In the genomic region with DNA sequence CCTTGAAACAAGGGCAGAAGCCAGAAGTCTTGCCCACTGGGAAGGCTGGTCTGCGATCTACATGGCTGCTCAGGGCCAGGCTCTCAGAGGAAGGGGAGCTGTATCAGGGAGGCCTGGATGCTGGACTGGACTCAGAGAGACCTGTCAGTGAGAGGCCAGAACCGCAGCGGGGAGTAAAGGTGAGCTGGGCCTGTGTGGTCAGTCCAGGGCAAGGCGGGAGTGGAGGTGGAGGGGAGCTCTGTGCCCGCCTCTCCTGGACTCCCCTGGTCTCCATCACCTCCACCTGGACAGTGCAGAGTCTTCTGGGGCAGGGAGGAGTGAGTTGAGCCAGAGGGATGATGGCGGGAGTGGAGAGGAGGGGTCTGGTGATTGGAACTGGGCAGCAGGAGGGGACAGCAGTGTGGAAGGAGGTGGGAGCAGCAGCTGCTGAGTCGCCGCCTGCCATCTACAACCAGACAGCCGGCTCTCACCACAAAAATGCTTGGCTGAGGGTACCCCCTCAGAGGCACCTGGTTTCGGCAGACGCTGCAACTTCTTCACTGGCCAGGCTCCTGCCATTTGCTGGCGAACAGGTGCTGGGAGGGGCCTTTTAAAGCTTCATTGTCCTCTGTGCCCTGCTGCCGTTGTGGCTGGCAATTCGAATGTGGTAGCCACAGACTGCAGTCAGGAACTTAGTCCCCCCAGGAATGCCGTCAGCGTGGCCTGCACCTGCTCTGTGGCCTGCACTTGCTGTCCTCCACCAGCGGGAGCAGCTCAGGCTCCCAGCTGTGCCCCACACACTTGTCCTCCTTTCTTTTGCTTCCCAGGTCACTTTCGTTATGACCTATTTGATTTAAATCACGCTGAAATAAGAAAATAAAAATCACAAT, we compare ENCODE assay signal across 8 cellular contexts. TPM values are rescaled to one million over a fixed set of nuclear protein-coding genes. Genes with fewer than 3 reads are reported as not detected.
DNase-seq lines count a peak whose midpoint lies in the region; ATAC-seq, FAIRE-seq and TF ChIP-seq lines count a peak whose summit lies in the region.

No MANE protein-coding gene starts in this region.

- H3K27ac ChIP-seq in esophagus (ENCODE audit: low read depth in 2 of 2, low read length in 1 of 2), result peak overlapping the region; percentile 1 to 25
- H3K27ac ChIP-seq in pancreas, result peak overlapping the region; percentile 40 to 92 (median 78)

- H3K36me3 ChIP-seq in esophagus (ENCODE audit: control insufficient read depth in 2 of 2, insufficient read depth in 2 of 2, low read length in 1 of 2), result no peaks in the 10 kb centered on the region
- H3K36me3 ChIP-seq in pancreas, result no peaks in the 10 kb centered on the region

- H3K4me1 ChIP-seq in esophagus (ENCODE audit: control insufficient read depth in 2 of 2, insufficient read depth in 2 of 2, low read length in 1 of 2) (peaks cover 3 to 5% of the 10 kb centered on the region in 2 donors), pancreas (peaks cover 6 to 37% (median 16%) of the 10 kb centered on the region in 3 donors)

- H3K27me3 ChIP-seq in esophagus (ENCODE audit: control insufficient read depth in 1 of 2, insufficient read depth in 2 of 2, low read length in 2 of 2), result no peaks in the 10 kb centered on the region
- no peaks in the 10 kb centered on the region for H3K27me3 ChIP-seq in pancreas

- peak in 1 of 4 donors; percentile 15 for TF ChIP-seq CTCF in pancreas (IDR thresholded peaks at IDR 0.05)

- H3K27me3 Mint-ChIP-seq in T-helper 17 cell, result no peaks in the 10 kb centered on the region

- no peak for FAIRE-seq in pancreas (lab: Jason Lieb, UNC)
- no peak for FAIRE-seq in frontal cortex (lab: Jason Lieb, UNC)

- no peak overlapping the region for H3K4me3 ChIP-seq in esophagus (ENCODE audit: low read depth in 1 of 2, low read length in 2 of 2)
- peak overlapping the region in 1 of 4 donors; percentile 14 for H3K4me3 ChIP-seq in pancreas

- no peaks in the 10 kb centered on the region for H3K9me3 ChIP-seq in esophagus (ENCODE audit: control insufficient read depth in 2 of 2, insufficient read depth in 1 of 2, low read depth in 1 of 2, low read length in 1 of 2)
- H3K9me3 ChIP-seq in pancreas, result no peaks in the 10 kb centered on the region
- H3K9me3 ChIP-seq in T-helper 17 cell (ENCODE audit: control insufficient read depth, low read length, poor library complexity, severe bottlenecking), result no peaks in the 10 kb centered on the region

- DNase-seq in ELF-1 (ENCODE audit: low read depth, low spot score), result peak; percentile 47
- peak; percentile 50 for DNase-seq in NCI-H510A (lab: John Stamatoyannopoulos, UW)
- peak in 2 of 6 donors; percentile 23 to 27 for DNase-seq in pancreas
- DNase-seq in frontal cortex (ENCODE audit: low spot score in 2 of 2), result no peak
- no peak for DNase-seq in T-helper 17 cell

- no peaks in the 10 kb centered on the region for H3K36me3 Mint-ChIP-seq in T-helper 17 cell (ENCODE audit: low read depth)

- peaks cover 15% of the 10 kb centered on the region for H3K4me1 Mint-ChIP-seq in T-helper 17 cell

- intact Hi-C loops in pancreas (cut with DNase I), result no loop called here

- H3K4me3 Mint-ChIP-seq in T-helper 17 cell, result no peak overlapping the region

- H3K27ac Mint-ChIP-seq in T-helper 17 cell, result no peak overlapping the region

- ATAC-seq in pancreas (no peak), HG03139 (IDR thresholded peaks at IDR 0.05; ENCODE audit: unreplicated experiment) (no peak), HG02678 (IDR thresholded peaks at IDR 0.05; ENCODE audit: unreplicated experiment) (no peak), T-helper 17 cell (no peak)

- WGBS in esophagus, 2 donors, result 82% methylated on average over 19 of the region's 19 CpGs
- 71 to 72% methylated on average over 16 to 19 of the region's 19 CpGs for WGBS in pancreas, 2 donors

RNA-seq across cellular contexts. Expression of a gene that starts 3.5 kb away (rescaled TPM):
- 1 to 10 TPM; 3.6 to 3.7 TPM for polyA plus RNA-seq in esophagus
- total RNA-seq in pancreas, result 10 to 100 TPM; 13.9 to 76.8 (median 35.7) TPM
- 100 to 1,000 TPM in 1 of 2 donors, 10 to 100 TPM in 1; 85.1 to 100 TPM for polyA plus RNA-seq in pancreas
- 8.6 TPM for total RNA-seq in frontal cortex
- total RNA-seq in T-helper 17 cell, result 1 to 10 TPM; 1.5 to 2.9 TPM

RNA-seq across cellular contexts. Expression of a gene that starts 15.5 kb away (rescaled TPM):
- polyA plus RNA-seq in esophagus (10 to 100 TPM in 1 of 2 donors, 1 to 10 TPM in 1; 7.7 to 29.0 TPM), pancreas (100 to 1,000 TPM; 217 to 270 TPM)
- total RNA-seq in pancreas (100 to 1,000 TPM in 4 of 6 donors, 10 to 100 TPM in 2; 68.9 to 222 (median 150) TPM), frontal cortex (4.1 TPM), T-helper 17 cell (1 to 10 TPM in 1 of 2 donors, under 1 TPM in 1; 0.27 to 1.4 TPM)

RNA-seq across cellular contexts. Expression of a gene that starts 37.6 kb away (rescaled TPM):
- polyA plus RNA-seq in esophagus, result 1 to 10 TPM; 4.6 to 5.4 TPM
- total RNA-seq in pancreas, result 10 to 100 TPM; 12.9 to 21.8 (median 20.0) TPM
- 10 to 100 TPM; 12.6 to 18.9 TPM for polyA plus RNA-seq in pancreas
- total RNA-seq in frontal cortex, result 46.9 TPM
- 10 to 100 TPM; 12.1 to 12.5 TPM for total RNA-seq in T-helper 17 cell

RNA-seq across cellular contexts. Expression of a gene that starts 52.0 kb away (rescaled TPM):
- polyA plus RNA-seq in esophagus (not detected), pancreas (1 to 10 TPM; 4.6 to 7.7 TPM)
- total RNA-seq in pancreas (1 to 10 TPM; 1.2 to 2.8 (median 2.3) TPM), frontal cortex (not detected), T-helper 17 cell (not detected)

Comparison
In these comparisons a context has a peak if more than half of its experiments do, and no peak if none do; other contexts are left out.
1. DNase-seq: peak in ELF-1 (single experiment) and NCI-H510A (single experiment); none in frontal cortex (0 of 2) and T-helper 17 cell (0 of 3).
2. RNA of a gene that starts 15.5 kb away (total RNA-seq): 68.9 to 222 TPM in pancreas; 4.1 TPM in frontal cortex (single experiment) and 0.27 to 1.4 TPM in T-helper 17 cell; every median in the first group is over 10 times any median in the second.